Comparison of ENCODE assay signal across 31 cellular contexts in genomic region chrX:107207943-107208342, GRCh38. TPM values are rescaled to one million over a fixed set of nuclear protein-coding genes. Genes with fewer than 3 reads are reported as not detected.
DNase-seq lines count a peak whose midpoint lies in the region; ATAC-seq, FAIRE-seq and TF ChIP-seq lines count a peak whose summit lies in the region.
"Had no signal": no experiment of that assay in that cellular context is flagged by ENCODE, and none has a peak within 500 bp of the region (broad histone marks: within the 10 kb centered on the region; RNA-seq: fewer than 3 reads in every experiment).

No MANE protein-coding gene starts in this region.

- dilution Hi-C loops in endothelial cell of umbilical vein (cut with MboI; ENCODE audit: extremely low pct_ligation_motif_present, low sequenced_read_pairs), result no loop called here

- in situ Hi-C loops in HepG2 (cut with HindIII; ENCODE audit: extremely low pct_ligation_motif_present, low pct_unique_long_range_greater_than_20kb) (no loop called here), K562 (cut with MboI) (no loop called here)

- H3K27ac ChIP-seq in HepG2 (ENCODE audit: extremely low read length, insufficient read depth, low read length) (no peak overlapping the region), right lobe of liver (no peak overlapping the region), K562 (ENCODE audit: extremely low read depth, low read depth, low read length) (no peak overlapping the region), endothelial cell of umbilical vein (ENCODE audit: insufficient read depth, low read depth, low read length) (no peak overlapping the region)
- H3K27ac ChIP-seq: 22Rv1, BLaER1 had no signal

- intact Hi-C loops in HepG2 (cut with micrococcal nuclease; ENCODE audit: unreplicated experiment) (no loop called here), right lobe of liver (cut with DNase I) (no loop called here), K562 (cut with micrococcal nuclease) (loop anchor here (5.0 kb wide), 1 partner anchor 56 kb away; no protein-coding TSS in a partner anchor), endothelial cell of umbilical vein (cut with micrococcal nuclease) (loop anchor here (5.0 kb wide), 1 partner anchor 91 kb away; the partner anchor contains the start of gene RBM41)

- H3K9me3 ChIP-seq in HepG2 (ENCODE audit: low read length), result no peaks in the 10 kb centered on the region
- no peaks in the 10 kb centered on the region for H3K9me3 ChIP-seq in right lobe of liver
- H3K9me3 ChIP-seq in K562 (replicated peaks; ENCODE audit: control insufficient read depth, insufficient read depth, low read depth, low read length), result no peaks in the 10 kb centered on the region
- H3K9me3 ChIP-seq in endothelial cell of umbilical vein (replicated peaks; ENCODE audit: control insufficient read depth, insufficient read depth, low read length), result no peaks in the 10 kb centered on the region
- H3K9me3 ChIP-seq: BE2C, BLaER1 had no signal

- WGBS in HepG2 (ENCODE audit: low lambda C conversion rate), result 87% methylated on average over 9 of the region's 9 CpGs
- WGBS in right lobe of liver (ENCODE audit: insufficient coverage, low coverage, low lambda C conversion rate, missing lambda C conversion rate), result 77% methylated on average over 9 of the region's 9 CpGs
- 97% methylated on average over 6 of the region's 9 CpGs for WGBS in K562 (ENCODE audit: insufficient coverage, low coverage, missing lambda C conversion rate)

- H2AFZ ChIP-seq in HepG2 (ENCODE audit: low read length) (no peak overlapping the region), K562 (ENCODE audit: low read depth, low read length) (no peak overlapping the region), endothelial cell of umbilical vein (ENCODE audit: low read depth, low read length) (no peak overlapping the region)

- H3K4me3 ChIP-seq in HepG2 (replicated peaks in 1 of 3; ENCODE audit: insufficient read depth in 1 of 3, low read depth in 2 of 3, low read length in 3 of 3) (no peak overlapping the region), right lobe of liver (no peak overlapping the region), K562 (no peak overlapping the region), endothelial cell of umbilical vein (replicated peaks in 1 of 3; ENCODE audit: insufficient read depth in 1 of 3, low read depth in 1 of 3, low read length in 3 of 3) (no peak overlapping the region)
- H3K4me3 ChIP-seq: BLaER1, GM12878 had no signal

- POLR2A ChIA-PET in HepG2 (lab: Yijun Ruan, JAX) (no interaction called here), K562 (lab: Yijun Ruan, JAX) (interaction anchor here (0.6 kb wide), 1 partner anchor 21 kb away, joined by 4 read pairs; no protein-coding TSS in a partner anchor), endothelial cell of umbilical vein (lab: Charles Lee) (no interaction called here)

- FAIRE-seq in HepG2 (lab: Jason Lieb, UNC), result no peak
- no peak for FAIRE-seq in K562 (lab: Jason Lieb, UNC)
- peak; percentile 54 for FAIRE-seq in endothelial cell of umbilical vein (lab: Jason Lieb, UNC)
- FAIRE-seq: GM12878, GM12892, GM18507 had no signal

- H3K4me1 ChIP-seq in HepG2 (ENCODE audit: insufficient read depth, low read length), result peaks cover 5% of the 10 kb centered on the region
- H3K4me1 ChIP-seq in right lobe of liver, result no peaks in the 10 kb centered on the region
- peaks cover 4 to 9% of the 10 kb centered on the region in 2 experiments; a peak in 4 of 5 replicates for H3K4me1 ChIP-seq in K562 (replicated peaks in 1 of 2; ENCODE audit: control insufficient read depth in 2 of 2, insufficient read depth in 2 of 2, low read length in 2 of 2)
- peaks cover 6% of the 10 kb centered on the region for H3K4me1 ChIP-seq in endothelial cell of umbilical vein (ENCODE audit: control insufficient read depth, extremely low read depth, insufficient read depth, low read length)
- H3K4me1 ChIP-seq: BE2C had no signal

- H3K79me2 ChIP-seq in HepG2 (ENCODE audit: insufficient read depth, low read length), result no peaks in the 10 kb centered on the region
- peaks cover 27% of the 10 kb centered on the region for H3K79me2 ChIP-seq in K562 (ENCODE audit: control insufficient read depth, insufficient read depth, low read length)
- H3K79me2 ChIP-seq in endothelial cell of umbilical vein (ENCODE audit: control insufficient read depth, insufficient read depth, low read length), result no peaks in the 10 kb centered on the region

- H3K36me3 ChIP-seq in HepG2 (replicated peaks in 1 of 2; ENCODE audit: control insufficient read depth in 1 of 2, insufficient read depth in 2 of 2, low read length in 2 of 2) (no peaks in the 10 kb centered on the region), right lobe of liver (no peaks in the 10 kb centered on the region), K562 (ENCODE audit: control insufficient read depth, insufficient read depth, low read length) (no peaks in the 10 kb centered on the region), endothelial cell of umbilical vein (ENCODE audit: control insufficient read depth in 2 of 2, extremely low read depth in 1 of 2, insufficient read depth in 2 of 2, low read length in 2 of 2) (no peaks in the 10 kb centered on the region)
- H3K36me3 ChIP-seq: BE2C, BLaER1 had no signal

- BruUV-seq in HepG2 (replicated peaks; lab: Mats Ljungman, UMichigan) (no TSS peak), K562 (replicated peaks; lab: Mats Ljungman, UMichigan) (no TSS peak), endothelial cell of umbilical vein (replicated peaks; lab: Mats Ljungman, UMichigan) (no TSS peak)

- TF ChIP-seq POLR2A in HepG2 (IDR thresholded peaks at IDR 0.05; ENCODE audit: insufficient read depth in 1 of 2, low read depth in 2 of 2, low read length in 2 of 2), result no peak
- TF ChIP-seq POLR2A in right lobe of liver (IDR thresholded peaks at IDR 0.05), result no peak
- no peak for TF ChIP-seq POLR2A in K562 (conservative IDR thresholded peaks at IDR 0.05)
- TF ChIP-seq POLR2A in endothelial cell of umbilical vein (IDR thresholded peaks at IDR 0.05; ENCODE audit: low read depth, low read length), result no peak

- H3K27me3 ChIP-seq in HepG2 (ENCODE audit: control insufficient read depth in 1 of 2, insufficient read depth in 2 of 2, low read length in 2 of 2) (no peaks in the 10 kb centered on the region), right lobe of liver (no peaks in the 10 kb centered on the region), K562 (ENCODE audit: control insufficient read depth in 2 of 2, insufficient read depth in 2 of 2, low read length in 2 of 2) (no peaks in the 10 kb centered on the region), endothelial cell of umbilical vein (ENCODE audit: control insufficient read depth in 2 of 2, insufficient read depth in 2 of 2, low read length in 2 of 2) (no peaks in the 10 kb centered on the region)
- H3K27me3 ChIP-seq: BE2C had no signal

- no peak for TF ChIP-seq EP300 in HepG2 (IDR thresholded peaks at IDR 0.05; ENCODE audit: low read depth in 2 of 2, low read length in 2 of 2)
- TF ChIP-seq EP300 in HepG2 (CRISPR knock-in tag; IDR thresholded peaks at IDR 0.05; ENCODE audit: borderline replicate concordance), result no peak
- TF ChIP-seq EP300 in K562 (IDR thresholded peaks at IDR 0.05; ENCODE audit: low read length), result no peak

- no peaks in the 10 kb centered on the region for H4K20me1 ChIP-seq in HepG2 (ENCODE audit: insufficient read depth, low read length)
- no peaks in the 10 kb centered on the region for H4K20me1 ChIP-seq in K562 (replicated peaks; ENCODE audit: control insufficient read depth, insufficient read depth, low read length)
- no peaks in the 10 kb centered on the region for H4K20me1 ChIP-seq in endothelial cell of umbilical vein (replicated peaks; ENCODE audit: control insufficient read depth, extremely low read depth, insufficient read depth, low read length)
- H4K20me1 ChIP-seq: BLaER1 had no signal

- H3K9me1 ChIP-seq in K562 (ENCODE audit: control insufficient read depth, insufficient read depth, low read length), result no peaks in the 10 kb centered on the region
- H3K9me1 ChIP-seq in endothelial cell of umbilical vein (replicated peaks; ENCODE audit: control insufficient read depth, extremely low read depth, insufficient read depth, low read length), result no peaks in the 10 kb centered on the region

- DNase-seq in HepG2 (ENCODE audit: low spot score) (no peak), right lobe of liver (no peak), K562 (ENCODE audit: extremely low read depth in 1 of 4, low spot score in 3 of 4) (no peak), endothelial cell of umbilical vein (ENCODE audit: low read depth, low spot score) (no peak), hepatic stellate cell (ENCODE audit: low spot score) (no peak)
- DNase-seq: ACHN; BE2C; C1 segment of cervical spinal cord; CD4-positive, alpha-beta memory T cell; CD4-positive, CD25-positive, alpha-beta regulatory T cell; CD8-positive, alpha-beta memory T cell; COR-L47; DMS 273 treated with DMSO at 0.1 percent for 48 hours; DMS153; DMS53; DMS79; DND-41; EL; GDM1 had no signal

- CTCF ChIA-PET in HepG2 (lab: Yijun Ruan, JAX; ENCODE audit: low intra/inter-chr PET ratio, low total read pairs) (no interaction called here), K562 (lab: Yijun Ruan, JAX; ENCODE audit: low intra/inter-chr PET ratio) (no interaction called here), endothelial cell of umbilical vein (lab: Charles Lee) (no interaction called here)

- ATAC-seq in HepG2 (no peak), right lobe of liver (no peak), K562 (no peak), GM21360 (IDR thresholded peaks at IDR 0.05; ENCODE audit: unreplicated experiment) (no peak)
- ATAC-seq: GM12878 had no signal

- TF ChIP-seq RAD21 in HepG2 (CRISPR knock-in tag; IDR thresholded peaks at IDR 0.05), result no peak
- no peak for TF ChIP-seq RAD21 in K562 (CRISPR knock-in tag; conservative IDR thresholded peaks at IDR 0.05 in 1 of 2, IDR thresholded peaks at IDR 0.05 in 1 of 2)

- no peak overlapping the region for H3K4me2 ChIP-seq in HepG2 (ENCODE audit: low read depth, low read length)
- H3K4me2 ChIP-seq in K562 (ENCODE audit: insufficient read depth, low read length), result no peak overlapping the region
- no peak overlapping the region for H3K4me2 ChIP-seq in endothelial cell of umbilical vein (ENCODE audit: insufficient read depth, low read length)
- H3K4me2 ChIP-seq: BLaER1 had no signal

- no peak overlapping the region for H3K9ac ChIP-seq in HepG2 (ENCODE audit: insufficient read depth, low read depth, low read length)
- no peak overlapping the region for H3K9ac ChIP-seq in K562 (ENCODE audit: insufficient read depth in 1 of 2, low read depth in 2 of 2, low read length in 2 of 2)
- H3K9ac ChIP-seq in endothelial cell of umbilical vein (replicated peaks; ENCODE audit: extremely low read depth, insufficient read depth, low read length), result no peak overlapping the region
- H3K9ac ChIP-seq: BLaER1 had no signal

- TF ChIP-seq CTCF in HepG2 (CRISPR knock-in tag; IDR thresholded peaks at IDR 0.05) (no peak), right lobe of liver (IDR thresholded peaks at IDR 0.05) (no peak), K562 (IDR thresholded peaks at IDR 0.05 in 2 of 3, conservative IDR thresholded peaks at IDR 0.05 in 1 of 3; ENCODE audit: insufficient read depth in 2 of 3, low read depth in 1 of 3, low read length in 3 of 3) (no peak), endothelial cell of umbilical vein (IDR thresholded peaks at IDR 0.05; ENCODE audit: extremely low read depth in 1 of 2, insufficient read depth in 1 of 2, low read depth in 1 of 2, low read length in 2 of 2) (no peak)

RNA-seq across cellular contexts. Expression of gene DNAAF6, which starts 1.5 kb away (rescaled TPM):
- total RNA-seq in HepG2 (2016; rRNA removed; fragmentation: Illumina TruSeq; extraction: Trizol) (not detected in 2 replicates), right lobe of liver (not detected), K562 (2014; rRNA removed) (not detected in 2 replicates), K562 (2014; rRNA removed; fragmentation: Illumina TruSeq; extraction: Trizol) (0.15 TPM in 1 of 2 replicates, not detected in the other), K562 (2015; rRNA removed; fragmentation: Illumina TruSeq; extraction: Trizol) (0.14 TPM in 1 of 2 replicates, not detected in the other), K562 (2021) (not detected in 2 replicates), endothelial cell of umbilical vein (not detected in 2 replicates)
- not detected in 2 replicates for total RNA-seq in HepG2 (2016; cell fraction: cytosol; rRNA removed; fragmentation: Illumina TruSeq; extraction: Trizol; ENCODE audit: low read depth)
- not detected in 2 replicates for total RNA-seq in HepG2 (2016; cell fraction: insoluble cytoplasmic fraction; rRNA removed; fragmentation: Illumina TruSeq; extraction: Trizol)
- total RNA-seq in HepG2 (2016; cell fraction: membrane; rRNA removed; fragmentation: Illumina TruSeq; extraction: Trizol), result not detected in 2 replicates
- total RNA-seq in HepG2 (2016; cell fraction: nucleus; rRNA removed; fragmentation: Illumina TruSeq; extraction: Trizol), result not detected in 2 replicates
- polyA plus RNA-seq in HepG2 (2011; rRNA removed) (not detected in 2 replicates), K562 (2011; rRNA removed) (0.04 TPM in 1 of 2 replicates, not detected in the other), K562 (2014; fragmentation: Illumina TruSeq; extraction: Trizol) (not detected in 2 replicates), K562 (2014; fragmentation: Nextera tagmentation; extraction: Ambion mirVana) (under 1 TPM; 0.06 to 0.17 TPM), K562 (2014; rRNA removed) (not detected in 2 replicates), endothelial cell of umbilical vein (not detected in 2 replicates)
- not detected in 2 replicates for polyA plus RNA-seq in HepG2 (2011; cell fraction: cytosol; rRNA removed)
- polyA plus RNA-seq in HepG2 (2011; cell fraction: nucleus; rRNA removed), result not detected in 2 replicates
- polyA plus RNA-seq in HepG2 (2012), result not detected in 2 replicates
- polyA plus RNA-seq in HepG2 (2016; cell fraction: cytosol; fragmentation: Illumina TruSeq; extraction: Trizol; ENCODE audit: low read depth), result not detected in 2 replicates
- not detected in 2 replicates for polyA plus RNA-seq in HepG2 (2016; cell fraction: insoluble cytoplasmic fraction; fragmentation: Illumina TruSeq; extraction: Trizol; ENCODE audit: low read depth)
- not detected in 2 replicates for polyA plus RNA-seq in HepG2 (2016; cell fraction: membrane; fragmentation: Illumina TruSeq; extraction: Trizol; ENCODE audit: low read depth)
- polyA plus RNA-seq in HepG2 (2016; cell fraction: nucleus; fragmentation: Illumina TruSeq; extraction: Trizol; ENCODE audit: insufficient read depth, low read depth), result not detected in 2 replicates
- polyA minus RNA-seq in HepG2 (2011; rRNA and poly(A)+ RNA removed; ENCODE audit: low replicate concordance), result not detected in 2 replicates
- not detected in 2 replicates for polyA minus RNA-seq in HepG2 (2011; cell fraction: cytosol; rRNA and poly(A)+ RNA removed)
- polyA minus RNA-seq in HepG2 (2011; cell fraction: nucleus; rRNA and poly(A)+ RNA removed), result not detected in 2 replicates
- not detected in 2 replicates for total RNA-seq in K562 (2011; cell fraction: chromatin; rRNA removed; ENCODE audit: low replicate concordance)
- total RNA-seq in K562 (2011; cell fraction: nucleolus; rRNA removed), result not detected in 2 replicates
- total RNA-seq in K562 (2011; cell fraction: nucleoplasm; rRNA removed), result not detected in 2 replicates
- polyA plus RNA-seq in K562 (2011; cell fraction: cytosol; rRNA removed), result 0.03 TPM in 1 of 2 replicates, not detected in the other
- not detected in 2 replicates for polyA plus RNA-seq in K562 (2011; cell fraction: nucleus; rRNA removed)
- polyA plus RNA-seq in K562 (2012), result 0.08 TPM in 1 of 2 replicates, not detected in the other
- polyA minus RNA-seq in K562 (2011; rRNA and poly(A)+ RNA removed), result not detected in 2 replicates
- polyA minus RNA-seq in K562 (2011; cell fraction: cytosol; rRNA and poly(A)+ RNA removed), result not detected in 2 replicates
- polyA minus RNA-seq in K562 (2011; cell fraction: nucleus; rRNA and poly(A)+ RNA removed), result not detected in 2 replicates
- not detected in 2 replicates for polyA plus RNA-seq in endothelial cell of umbilical vein (2011; cell fraction: cytosol; rRNA removed)
- not detected in 2 replicates for polyA plus RNA-seq in endothelial cell of umbilical vein (2011; cell fraction: nucleus; rRNA removed)
- polyA plus RNA-seq in endothelial cell of umbilical vein (2012), result not detected in 2 replicates
- not detected in 2 replicates for polyA minus RNA-seq in endothelial cell of umbilical vein
- not detected for polyA minus RNA-seq in endothelial cell of umbilical vein (2011; cell fraction: cytosol; rRNA and poly(A)+ RNA removed)
- not detected in 2 replicates for polyA minus RNA-seq in endothelial cell of umbilical vein (2011; cell fraction: nucleus; rRNA and poly(A)+ RNA removed)
- total RNA-seq: A172; A673; CD4-positive, alpha-beta memory T cell; CD4-positive, CD25-positive, alpha-beta regulatory T cell; CD8-positive, alpha-beta memory T cell; Daoy; G401; GM12878 had no signal
- polyA plus RNA-seq: AG04450; CD14-positive monocyte; CD4-positive, alpha-beta memory T cell; CD4-positive, CD25-positive, alpha-beta regulatory T cell; CD8-positive, alpha-beta memory T cell; GM12878 had no signal

RNA-seq across cellular contexts. Expression of gene NUP62CL, which starts 1.7 kb away (rescaled TPM):
- 5.5 and 5.8 TPM in 2 replicates for total RNA-seq in HepG2 (2016; rRNA removed; fragmentation: Illumina TruSeq; extraction: Trizol)
- 4.6 and 4.8 TPM in 2 replicates for total RNA-seq in HepG2 (2016; cell fraction: cytosol; rRNA removed; fragmentation: Illumina TruSeq; extraction: Trizol; ENCODE audit: low read depth)
- 3.5 and 6.0 TPM in 2 replicates for total RNA-seq in HepG2 (2016; cell fraction: insoluble cytoplasmic fraction; rRNA removed; fragmentation: Illumina TruSeq; extraction: Trizol)
- 1.3 and 1.4 TPM in 2 replicates for total RNA-seq in HepG2 (2016; cell fraction: membrane; rRNA removed; fragmentation: Illumina TruSeq; extraction: Trizol)
- total RNA-seq in HepG2 (2016; cell fraction: nucleus; rRNA removed; fragmentation: Illumina TruSeq; extraction: Trizol), result 12.7 and 17.5 TPM in 2 replicates
- 3.7 and 4.2 TPM in 2 replicates for polyA plus RNA-seq in HepG2 (2011; rRNA removed)
- 0.91 and 1.1 TPM in 2 replicates for polyA plus RNA-seq in HepG2 (2011; cell fraction: cytosol; rRNA removed)
- polyA plus RNA-seq in HepG2 (2011; cell fraction: nucleus; rRNA removed), result 11.2 and 15.6 TPM in 2 replicates
- polyA plus RNA-seq in HepG2 (2012), result 1.2 and 2.4 TPM in 2 replicates
- polyA plus RNA-seq in HepG2 (2016; cell fraction: cytosol; fragmentation: Illumina TruSeq; extraction: Trizol; ENCODE audit: low read depth), result 0.11 and 0.40 TPM in 2 replicates
- 5.2 and 5.4 TPM in 2 replicates for polyA plus RNA-seq in HepG2 (2016; cell fraction: insoluble cytoplasmic fraction; fragmentation: Illumina TruSeq; extraction: Trizol; ENCODE audit: low read depth)
- polyA plus RNA-seq in HepG2 (2016; cell fraction: membrane; fragmentation: Illumina TruSeq; extraction: Trizol; ENCODE audit: low read depth), result 0.22 and 0.34 TPM in 2 replicates
- 9.2 and 12.6 TPM in 2 replicates for polyA plus RNA-seq in HepG2 (2016; cell fraction: nucleus; fragmentation: Illumina TruSeq; extraction: Trizol; ENCODE audit: insufficient read depth, low read depth)
- 3.1 and 30.7 TPM in 2 replicates for polyA minus RNA-seq in HepG2 (2011; rRNA and poly(A)+ RNA removed; ENCODE audit: low replicate concordance)
- polyA minus RNA-seq in HepG2 (2011; cell fraction: cytosol; rRNA and poly(A)+ RNA removed), result 1.8 TPM in 1 of 2 replicates, not detected in the other
- polyA minus RNA-seq in HepG2 (2011; cell fraction: nucleus; rRNA and poly(A)+ RNA removed), result 13.2 and 15.2 TPM in 2 replicates
- total RNA-seq in right lobe of liver, result 1 to 10 TPM in 2 of 6 experiments, under 1 TPM in 4; 0.13 to 1.5 (median 0.31) TPM
- 161 and 276 TPM in 2 replicates for total RNA-seq in K562 (2011; cell fraction: chromatin; rRNA removed; ENCODE audit: low replicate concordance)
- total RNA-seq in K562 (2011; cell fraction: nucleolus; rRNA removed), result 75.2 and 102 TPM in 2 replicates
- total RNA-seq in K562 (2011; cell fraction: nucleoplasm; rRNA removed), result 117 and 120 TPM in 2 replicates
- 35.5 and 43.6 TPM in 2 replicates for total RNA-seq in K562 (2014; rRNA removed)
- 40.7 and 42.3 TPM in 2 replicates for total RNA-seq in K562 (2014; rRNA removed; fragmentation: Illumina TruSeq; extraction: Trizol)
- total RNA-seq in K562 (2015; rRNA removed; fragmentation: Illumina TruSeq; extraction: Trizol), result 41.1 and 43.1 TPM in 2 replicates
- total RNA-seq in K562 (2021), result 29.7 and 30.6 TPM in 2 replicates
- polyA plus RNA-seq in K562 (2011; rRNA removed), result 82.9 and 101 TPM in 2 replicates
- polyA plus RNA-seq in K562 (2011; cell fraction: cytosol; rRNA removed), result 39.4 and 45.2 TPM in 2 replicates
- polyA plus RNA-seq in K562 (2011; cell fraction: nucleus; rRNA removed), result 211 and 243 TPM in 2 replicates
- 26.4 and 56.3 TPM in 2 replicates for polyA plus RNA-seq in K562 (2012)
- polyA plus RNA-seq in K562 (2014; fragmentation: Illumina TruSeq; extraction: Trizol), result 37.9 and 42.3 TPM in 2 replicates
- 10 to 100 TPM; 42.7 to 44.6 TPM for polyA plus RNA-seq in K562 (2014; fragmentation: Nextera tagmentation; extraction: Ambion mirVana)
- 51.5 and 63.6 TPM in 2 replicates for polyA plus RNA-seq in K562 (2014; rRNA removed)
- 71.0 and 76.3 TPM in 2 replicates for polyA minus RNA-seq in K562 (2011; rRNA and poly(A)+ RNA removed)
- polyA minus RNA-seq in K562 (2011; cell fraction: cytosol; rRNA and poly(A)+ RNA removed), result 16.2 and 20.0 TPM in 2 replicates
- polyA minus RNA-seq in K562 (2011; cell fraction: nucleus; rRNA and poly(A)+ RNA removed), result 125 and 144 TPM in 2 replicates
- total RNA-seq in endothelial cell of umbilical vein, result not detected in 2 replicates
- polyA plus RNA-seq in endothelial cell of umbilical vein, result not detected in 2 replicates
- polyA plus RNA-seq in endothelial cell of umbilical vein (2011; cell fraction: cytosol; rRNA removed), result not detected in 2 replicates
- 0.24 TPM in 1 of 2 replicates, not detected in the other for polyA plus RNA-seq in endothelial cell of umbilical vein (2011; cell fraction: nucleus; rRNA removed)
- polyA plus RNA-seq in endothelial cell of umbilical vein (2012), result not detected in 2 replicates
- 0.40 and 0.41 TPM in 2 replicates for polyA minus RNA-seq in endothelial cell of umbilical vein
- 6.0 TPM for polyA minus RNA-seq in endothelial cell of umbilical vein (2011; cell fraction: cytosol; rRNA and poly(A)+ RNA removed)
- polyA minus RNA-seq in endothelial cell of umbilical vein (2011; cell fraction: nucleus; rRNA and poly(A)+ RNA removed), result not detected in 2 replicates
- total RNA-seq: G401 had no signal
- polyA plus RNA-seq: CD14-positive monocyte had no signal

Comparison
In these comparisons a context has a peak if more than half of its experiments do, and no peak if none do; other contexts are left out.
1. intact Hi-C loops: an anchor here in K562 (5.0 kb wide) and endothelial cell of umbilical vein (5.0 kb wide); none called in HepG2 and right lobe of liver.
2. Of the 241 proteins assayed by ChIP-seq in both HepG2 and K562: peak only in HepG2: none; only in K562: MAFG; in both: MAFF and MAFK; in neither: 238.